ENCODE assay signal across 1 cellular context in genomic region chr11:26134053-26134452, GRCh38.
TF ChIP-seq lines count a peak whose summit lies in the region.

No MANE protein-coding gene starts in this region.

TF ChIP-seq in SK-N-SH, 30 proteins besides CTCF, POLR2A, EP300 and RAD21 (continued from another document):
- TF ChIP-seq USF1 (IDR thresholded peaks at IDR 0.05; ENCODE audit: borderline replicate concordance, low read depth) (no peak), FOSL2 (IDR thresholded peaks at IDR 0.05; ENCODE audit: borderline replicate concordance, low read depth) (no peak), MXI1 (IDR thresholded peaks at IDR 0.05; ENCODE audit: low read depth, low read length) (no peak), GABPA (IDR thresholded peaks at IDR 0.05; ENCODE audit: low read depth) (no peak), TEAD4 (IDR thresholded peaks at IDR 0.05; ENCODE audit: borderline replicate concordance, insufficient read depth) (no peak), ELF1 (IDR thresholded peaks at IDR 0.05) (no peak), RCOR1 (IDR thresholded peaks at IDR 0.05; ENCODE audit: low read length) (no peak), SIN3A (IDR thresholded peaks at IDR 0.05; ENCODE audit: borderline replicate concordance, low read depth, low read length) (no peak)
- TF ChIP-seq, protein P1, sequence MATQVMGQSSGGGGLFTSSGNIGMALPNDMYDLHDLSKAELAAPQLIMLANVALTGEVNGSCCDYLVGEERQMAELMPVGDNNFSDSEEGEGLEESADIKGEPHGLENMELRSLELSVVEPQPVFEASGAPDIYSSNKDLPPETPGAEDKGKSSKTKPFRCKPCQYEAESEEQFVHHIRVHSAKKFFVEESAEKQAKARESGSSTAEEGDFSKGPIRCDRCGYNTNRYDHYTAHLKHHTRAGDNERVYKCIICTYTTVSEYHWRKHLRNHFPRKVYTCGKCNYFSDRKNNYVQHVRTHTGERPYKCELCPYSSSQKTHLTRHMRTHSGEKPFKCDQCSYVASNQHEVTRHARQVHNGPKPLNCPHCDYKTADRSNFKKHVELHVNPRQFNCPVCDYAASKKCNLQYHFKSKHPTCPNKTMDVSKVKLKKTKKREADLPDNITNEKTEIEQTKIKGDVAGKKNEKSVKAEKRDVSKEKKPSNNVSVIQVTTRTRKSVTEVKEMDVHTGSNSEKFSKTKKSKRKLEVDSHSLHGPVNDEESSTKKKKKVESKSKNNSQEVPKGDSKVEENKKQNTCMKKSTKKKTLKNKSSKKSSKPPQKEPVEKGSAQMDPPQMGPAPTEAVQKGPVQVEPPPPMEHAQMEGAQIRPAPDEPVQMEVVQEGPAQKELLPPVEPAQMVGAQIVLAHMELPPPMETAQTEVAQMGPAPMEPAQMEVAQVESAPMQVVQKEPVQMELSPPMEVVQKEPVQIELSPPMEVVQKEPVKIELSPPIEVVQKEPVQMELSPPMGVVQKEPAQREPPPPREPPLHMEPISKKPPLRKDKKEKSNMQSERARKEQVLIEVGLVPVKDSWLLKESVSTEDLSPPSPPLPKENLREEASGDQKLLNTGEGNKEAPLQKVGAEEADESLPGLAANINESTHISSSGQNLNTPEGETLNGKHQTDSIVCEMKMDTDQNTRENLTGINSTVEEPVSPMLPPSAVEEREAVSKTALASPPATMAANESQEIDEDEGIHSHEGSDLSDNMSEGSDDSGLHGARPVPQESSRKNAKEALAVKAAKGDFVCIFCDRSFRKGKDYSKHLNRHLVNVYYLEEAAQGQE (IDR thresholded peaks at IDR 0.05; ENCODE audit: low read depth, low read length), result no peak
